Comparison of ENCODE assay signal across 17 cellular contexts in genomic region chr5:39173069-39173468, GRCh38. TPM values are rescaled to one million over a fixed set of nuclear protein-coding genes. Genes with fewer than 3 reads are reported as not detected.
DNase-seq lines count a peak whose midpoint lies in the region; ATAC-seq, FAIRE-seq and TF ChIP-seq lines count a peak whose summit lies in the region.
"Had no signal": no experiment of that assay in that cellular context is flagged by ENCODE, and none has a peak within 500 bp of the region (broad histone marks: within the 10 kb centered on the region; RNA-seq: fewer than 3 reads in every experiment).

No MANE protein-coding gene starts in this region.

- H3K36me3 Mint-ChIP-seq in activated naive CD4-positive, alpha-beta T cell treated with anti-CD3 and anti-CD28 coated beads for 36 hours (ENCODE audit: low read depth): peaks cover 23% of the 10 kb centered on the region
- peaks cover 69% of the 10 kb centered on the region for H3K36me3 Mint-ChIP-seq in activated naive CD4-positive, alpha-beta T cell treated with anti-CD3 and anti-CD28 coated beads, Interleukin-2, amount 10 ng/mL, durations not matched to agents 7 days and 5 days
- H3K36me3 Mint-ChIP-seq in activated naive CD8-positive, alpha-beta T cell treated with anti-CD3 and anti-CD28 coated beads for 36 hours: peaks cover 68% of the 10 kb centered on the region
- no peaks in the 10 kb centered on the region for H3K36me3 Mint-ChIP-seq in nephron progenitor cell (ENCODE audit: low read depth)

- no peak for ATAC-seq in GM18520 (IDR thresholded peaks at IDR 0.05; ENCODE audit: unreplicated experiment)

- H3K4me3 Mint-ChIP-seq in activated naive CD4-positive, alpha-beta T cell treated with anti-CD3 and anti-CD28 coated beads for 36 hours: no peak overlapping the region
- no peak overlapping the region for H3K4me3 Mint-ChIP-seq in activated naive CD4-positive, alpha-beta T cell treated with anti-CD3 and anti-CD28 coated beads, Interleukin-2, amount 10 ng/mL, durations not matched to agents 7 days and 5 days
- no peak overlapping the region for H3K4me3 Mint-ChIP-seq in activated naive CD8-positive, alpha-beta T cell treated with anti-CD3 and anti-CD28 coated beads for 36 hours
- H3K4me3 Mint-ChIP-seq in nephron progenitor cell: no peak overlapping the region

- intact Hi-C loops in activated naive CD4-positive, alpha-beta T cell treated with anti-CD3 and anti-CD28 coated beads for 36 hours (cut with micrococcal nuclease): loop anchor here (10.0 kb wide), 2 partner anchors 1102 to 1312 kb away; no protein-coding TSS in a partner anchor

- peak overlapping the region; percentile 92 for H3K27ac Mint-ChIP-seq in activated naive CD4-positive, alpha-beta T cell treated with anti-CD3 and anti-CD28 coated beads for 36 hours
- no peak overlapping the region for H3K27ac Mint-ChIP-seq in activated naive CD4-positive, alpha-beta T cell treated with anti-CD3 and anti-CD28 coated beads, Interleukin-2, amount 10 ng/mL, durations not matched to agents 7 days and 5 days
- peak overlapping the region; percentile 94 for H3K27ac Mint-ChIP-seq in activated naive CD8-positive, alpha-beta T cell treated with anti-CD3 and anti-CD28 coated beads for 36 hours
- no peak overlapping the region for H3K27ac Mint-ChIP-seq in nephron progenitor cell

- CTCF ChIA-PET in activated naive CD4-positive, alpha-beta T cell treated with anti-CD3 and anti-CD28 coated beads for 36 hours (lab: Charles Lee): interaction anchor here (0.7 kb wide), 1 partner anchor 369 kb away, joined by 5 read pairs; no protein-coding TSS in a partner anchor
- CTCF ChIA-PET in activated naive CD4-positive, alpha-beta T cell treated with anti-CD3 and anti-CD28 coated beads, Interleukin-2, amount 10 ng/mL, durations not matched to agents 7 days and 5 days (lab: Charles Lee): no interaction called here

- H3K9me3 Mint-ChIP-seq in activated naive CD4-positive, alpha-beta T cell treated with anti-CD3 and anti-CD28 coated beads for 36 hours: peaks cover 5% of the 10 kb centered on the region
- peaks cover 16% of the 10 kb centered on the region for H3K9me3 Mint-ChIP-seq in activated naive CD4-positive, alpha-beta T cell treated with anti-CD3 and anti-CD28 coated beads, Interleukin-2, amount 10 ng/mL, durations not matched to agents 7 days and 5 days
- peaks cover 17% of the 10 kb centered on the region for H3K9me3 Mint-ChIP-seq in activated naive CD8-positive, alpha-beta T cell treated with anti-CD3 and anti-CD28 coated beads for 36 hours
- peaks cover 8% of the 10 kb centered on the region for H3K9me3 Mint-ChIP-seq in nephron progenitor cell

- FAIRE-seq in H54 (lab: Jason Lieb, UNC): peak; percentile 30

- no peak for DNase-seq in activated naive CD4-positive, alpha-beta T cell treated with anti-CD3 and anti-CD28 coated beads for 36 hours
- DNase-seq in activated naive CD4-positive, alpha-beta T cell treated with anti-CD3 and anti-CD28 coated beads, Interleukin-2, amount 10 ng/mL, durations not matched to agents 7 days and 5 days: no peak
- no peak for DNase-seq in H54 (ENCODE audit: insufficient read length, low spot score)
- DNase-seq in activated naive CD8-positive, alpha-beta T cell treated with anti-CD3 and anti-CD28 coated beads for 36 hours: no peak
- DNase-seq in 8988T: no peak
- no peak for DNase-seq in nephron progenitor cell
- DNase-seq: ACHN, C1 segment of cervical spinal cord, Caco-2, GDM1, MV-4-11, NCI-H1694 treated with DMSO at 0.1 percent for 48 hours, NCI-H774, OCI-M1, Right ventricle myocardium superior had no signal

- no peak for TF ChIP-seq CTCF in nephron progenitor cell (IDR thresholded peaks at IDR 0.05)

- H3K27me3 Mint-ChIP-seq in activated naive CD4-positive, alpha-beta T cell treated with anti-CD3 and anti-CD28 coated beads for 36 hours (ENCODE audit: low read depth): no peaks in the 10 kb centered on the region
- no peaks in the 10 kb centered on the region for H3K27me3 Mint-ChIP-seq in activated naive CD4-positive, alpha-beta T cell treated with anti-CD3 and anti-CD28 coated beads, Interleukin-2, amount 10 ng/mL, durations not matched to agents 7 days and 5 days
- no peaks in the 10 kb centered on the region for H3K27me3 Mint-ChIP-seq in activated naive CD8-positive, alpha-beta T cell treated with anti-CD3 and anti-CD28 coated beads for 36 hours
- H3K27me3 Mint-ChIP-seq in nephron progenitor cell (ENCODE audit: low read depth, poor library complexity): peaks cover 4% of the 10 kb centered on the region

- H3K4me1 Mint-ChIP-seq in activated naive CD4-positive, alpha-beta T cell treated with anti-CD3 and anti-CD28 coated beads for 36 hours (ENCODE audit: low read depth): peaks cover 93% of the 10 kb centered on the region
- peaks cover 88% of the 10 kb centered on the region for H3K4me1 Mint-ChIP-seq in activated naive CD4-positive, alpha-beta T cell treated with anti-CD3 and anti-CD28 coated beads, Interleukin-2, amount 10 ng/mL, durations not matched to agents 7 days and 5 days
- peaks cover 88% of the 10 kb centered on the region for H3K4me1 Mint-ChIP-seq in activated naive CD8-positive, alpha-beta T cell treated with anti-CD3 and anti-CD28 coated beads for 36 hours
- H3K4me1 Mint-ChIP-seq in nephron progenitor cell: no peaks in the 10 kb centered on the region

- no peak for TF ChIP-seq POLR2A in H54 (IDR thresholded peaks at IDR 0.05; ENCODE audit: low read depth, low read length)

RNA-seq across cellular contexts. Expression of gene FYB1, which starts 46.3 kb away (rescaled TPM):
- total RNA-seq in activated naive CD4-positive, alpha-beta T cell treated with anti-CD3 and anti-CD28 coated beads for 36 hours: 100 to 1,000 TPM; 129 TPM
- total RNA-seq in activated naive CD8-positive, alpha-beta T cell treated with anti-CD3 and anti-CD28 coated beads for 36 hours: 10 to 100 TPM; 71.3 to 74.1 TPM
- total RNA-seq: HT1080 had no signal

Comparison
In these comparisons a context has a peak if more than half of its experiments do, and no peak if none do; other contexts are left out.
1. H3K27ac Mint-ChIP-seq: peak in activated naive CD4-positive, alpha-beta T cell treated with anti-CD3 and anti-CD28 coated beads for 36 hours (single experiment) and activated naive CD8-positive, alpha-beta T cell treated with anti-CD3 and anti-CD28 coated beads for 36 hours (single experiment); none in activated naive CD4-positive, alpha-beta T cell treated with anti-CD3 and anti-CD28 coated beads, Interleukin-2, amount 10 ng/mL, durations not matched to agents 7 days and 5 days (single experiment) and nephron progenitor cell (single experiment).